Comparison of ENCODE assay signal across 8 cellular contexts in the genomic region with DNA sequence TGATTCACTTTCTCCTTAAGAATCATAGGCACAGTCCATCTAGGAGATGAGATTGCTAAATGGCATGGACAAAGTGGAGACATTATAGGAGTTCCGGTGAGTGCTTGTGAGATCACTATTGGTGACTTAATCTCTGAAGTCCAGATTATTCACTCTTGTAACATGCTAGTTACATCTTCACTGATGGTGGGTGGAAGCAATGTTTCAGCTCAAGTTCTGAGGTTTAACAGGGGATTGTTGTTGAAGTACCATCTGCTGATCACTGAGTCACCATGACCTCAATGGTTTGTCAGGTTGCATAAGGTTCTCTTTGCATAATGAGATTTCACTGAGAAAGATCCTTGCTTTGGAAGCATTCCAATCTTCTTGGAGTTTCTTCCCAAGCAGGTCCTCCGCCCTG.
A peak's percentile ranks its signal among the peaks of the same experiment; 100 is the strongest.
DNase-seq lines count a peak whose midpoint lies in the region; ATAC-seq, FAIRE-seq and TF ChIP-seq lines count a peak whose summit lies in the region.
"Not testable (repeated sequence)": the region's sequence is repeated elsewhere in the genome, so short reads cannot be mapped to it uniquely, and the experiment has no call there.

No MANE protein-coding gene starts in this region.

- not testable (repeated sequence) for H3K27me3 ChIP-seq in RWPE2 (ENCODE audit: insufficient read depth, poor library complexity, severe bottlenecking); endothelial cell of umbilical vein (ENCODE audit: control insufficient read depth in 2 of 2, insufficient read depth in 2 of 2, low read length in 2 of 2)

- DNase-seq in AG10803 (ENCODE audit: low read depth): peak; percentile 24
- not testable (repeated sequence) for DNase-seq in GM12892 (ENCODE audit: insufficient read length); RWPE2 (ENCODE audit: low spot score); activated naive CD4-positive, alpha-beta T cell treated with anti-CD3 and anti-CD28 coated beads, Interleukin-2, amount 50 U/mL, for 72 hours (ENCODE audit: low spot score in 2 of 2); endothelial cell of umbilical vein (ENCODE audit: low read depth, low spot score)
- DNase-seq in M059J (ENCODE audit: low read depth): peak; percentile 23
- peak; percentile 38 to 69 for DNase-seq in foreskin fibroblast
- DNase-seq in skeletal muscle cell (ENCODE audit: low read depth): peak; percentile 14

- H3K9me1 ChIP-seq in endothelial cell of umbilical vein (replicated peaks; ENCODE audit: control insufficient read depth, extremely low read depth, insufficient read depth, low read length): not testable (repeated sequence)

- not testable (repeated sequence) for H3K36me3 ChIP-seq in RWPE2 (ENCODE audit: low read depth); endothelial cell of umbilical vein (ENCODE audit: control insufficient read depth in 2 of 2, extremely low read depth in 1 of 2, insufficient read depth in 2 of 2, low read length in 2 of 2)

- not testable (repeated sequence) for H3K4me1 ChIP-seq in RWPE2 (ENCODE audit: insufficient read depth, poor library complexity, severe bottlenecking); endothelial cell of umbilical vein (ENCODE audit: control insufficient read depth, extremely low read depth, insufficient read depth, low read length)

- peak; percentile 94 for ATAC-seq in RWPE2 (ENCODE audit: low read depth)
- peak; percentile 79 to 80 for ATAC-seq in activated naive CD4-positive, alpha-beta T cell treated with anti-CD3 and anti-CD28 coated beads, Interleukin-2, amount 50 U/mL, for 72 hours

- CTCF ChIA-PET in endothelial cell of umbilical vein (lab: Charles Lee): not testable (repeated sequence)

- POLR2A ChIA-PET in endothelial cell of umbilical vein (lab: Charles Lee): not testable (repeated sequence)

- H4K20me1 ChIP-seq in endothelial cell of umbilical vein (replicated peaks; ENCODE audit: control insufficient read depth, extremely low read depth, insufficient read depth, low read length): not testable (repeated sequence)

- not testable (repeated sequence) for H3K9me3 ChIP-seq in RWPE2 (ENCODE audit: severe bottlenecking); endothelial cell of umbilical vein (replicated peaks; ENCODE audit: control insufficient read depth, insufficient read depth, low read length)

- peak overlapping the region; percentile 25 for H3K27ac ChIP-seq in RWPE2 (ENCODE audit: poor library complexity, severe bottlenecking)
- H3K27ac ChIP-seq in endothelial cell of umbilical vein (ENCODE audit: insufficient read depth, low read depth, low read length): not testable (repeated sequence)

- not testable (repeated sequence) for H3K9me3 Mint-ChIP-seq in activated naive CD4-positive, alpha-beta T cell treated with anti-CD3 and anti-CD28 coated beads, Interleukin-2, amount 50 U/mL, for 72 hours

- not testable (repeated sequence) for TF ChIP-seq CTCF in AG10803 (conservative IDR thresholded peaks at IDR 0.05; ENCODE audit: low read length); RWPE2 (IDR thresholded peaks at IDR 0.05; ENCODE audit: poor library complexity, severe bottlenecking); endothelial cell of umbilical vein (IDR thresholded peaks at IDR 0.05; ENCODE audit: extremely low read depth in 1 of 2, insufficient read depth in 1 of 2, low read depth in 1 of 2, low read length in 2 of 2); foreskin fibroblast (IDR thresholded peaks at IDR 0.05; ENCODE audit: low read depth, low read length)

- H3K9ac ChIP-seq in endothelial cell of umbilical vein (replicated peaks; ENCODE audit: extremely low read depth, insufficient read depth, low read length): not testable (repeated sequence)

- not testable (repeated sequence) for BruUV-seq in endothelial cell of umbilical vein (replicated peaks; lab: Mats Ljungman, UMichigan)

- FAIRE-seq in GM12892 (lab: Jason Lieb, UNC) (peak; percentile 5), endothelial cell of umbilical vein (lab: Jason Lieb, UNC) (peak; percentile 75)

- dilution Hi-C loops in endothelial cell of umbilical vein (cut with MboI; ENCODE audit: extremely low pct_ligation_motif_present, low sequenced_read_pairs): not testable (repeated sequence)

- not testable (repeated sequence) for H3K79me2 ChIP-seq in endothelial cell of umbilical vein (ENCODE audit: control insufficient read depth, insufficient read depth, low read length)

- not testable (repeated sequence) for H3K4me2 ChIP-seq in endothelial cell of umbilical vein (ENCODE audit: insufficient read depth, low read length)

- not testable (repeated sequence) for TF ChIP-seq POLR2A in GM12892 (IDR thresholded peaks at IDR 0.05; ENCODE audit: low read depth, low read length); endothelial cell of umbilical vein (IDR thresholded peaks at IDR 0.05; ENCODE audit: low read depth, low read length)

- H3K36me3 Mint-ChIP-seq in activated naive CD4-positive, alpha-beta T cell treated with anti-CD3 and anti-CD28 coated beads, Interleukin-2, amount 50 U/mL, for 72 hours: not testable (repeated sequence)

- not testable (repeated sequence) for H3K4me3 ChIP-seq in AG10803 (ENCODE audit: low read length); RWPE2 (ENCODE audit: severe bottlenecking); endothelial cell of umbilical vein (replicated peaks in 1 of 3; ENCODE audit: insufficient read depth in 1 of 3, low read depth in 1 of 3, low read length in 3 of 3); foreskin fibroblast (ENCODE audit: low read depth in 1 of 2, low read length in 2 of 2); skeletal muscle cell (ENCODE audit: low read depth, low read length)

- intact Hi-C loops in endothelial cell of umbilical vein (cut with micrococcal nuclease): not testable (repeated sequence)

- not testable (repeated sequence) for H3K27ac Mint-ChIP-seq in activated naive CD4-positive, alpha-beta T cell treated with anti-CD3 and anti-CD28 coated beads, Interleukin-2, amount 50 U/mL, for 72 hours

- H2AFZ ChIP-seq in endothelial cell of umbilical vein (ENCODE audit: low read depth, low read length): not testable (repeated sequence)
